In the genomic region with DNA sequence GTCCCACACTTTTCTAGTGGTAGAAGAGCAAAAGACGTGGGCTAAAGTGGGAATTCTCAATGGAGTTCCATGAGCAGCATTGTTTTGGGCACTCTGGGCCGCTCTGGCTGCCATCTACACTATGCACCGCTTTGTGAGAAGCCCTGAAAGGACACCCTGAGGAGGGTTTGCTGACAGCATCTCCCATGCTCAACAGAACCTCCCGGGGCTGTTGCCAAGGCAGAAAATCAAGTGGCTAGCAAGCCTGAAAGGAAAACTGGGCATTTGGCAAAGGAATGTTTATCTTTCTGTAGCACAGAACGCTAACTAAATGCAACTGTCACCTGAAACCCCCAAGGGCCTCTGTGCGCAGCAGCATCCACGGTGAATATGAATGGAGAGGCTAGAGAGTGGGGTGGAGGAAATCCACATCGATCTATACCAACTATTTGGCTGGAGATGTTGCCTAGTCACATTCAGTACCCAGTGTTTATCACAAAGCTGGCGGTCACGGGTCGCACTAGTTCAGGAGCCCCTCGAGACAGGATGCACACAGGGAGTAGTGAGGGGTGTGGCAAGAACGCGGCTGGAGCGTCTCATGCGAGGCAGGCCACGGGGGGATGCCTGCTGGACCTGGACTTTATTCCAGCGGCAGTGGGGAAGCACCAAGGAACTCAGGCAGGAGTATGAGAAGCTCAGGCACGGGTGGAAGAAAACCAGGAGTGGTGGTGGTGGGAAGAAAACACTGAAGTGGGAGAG, we compare ENCODE assay signal across 1 cellular context.
TF ChIP-seq lines count a peak whose summit lies in the region.

No MANE protein-coding gene starts in this region.

TF ChIP-seq in K562, 482 proteins besides CTCF, POLR2A, EP300 and RAD21:
- TF ChIP-seq, protein P1, sequence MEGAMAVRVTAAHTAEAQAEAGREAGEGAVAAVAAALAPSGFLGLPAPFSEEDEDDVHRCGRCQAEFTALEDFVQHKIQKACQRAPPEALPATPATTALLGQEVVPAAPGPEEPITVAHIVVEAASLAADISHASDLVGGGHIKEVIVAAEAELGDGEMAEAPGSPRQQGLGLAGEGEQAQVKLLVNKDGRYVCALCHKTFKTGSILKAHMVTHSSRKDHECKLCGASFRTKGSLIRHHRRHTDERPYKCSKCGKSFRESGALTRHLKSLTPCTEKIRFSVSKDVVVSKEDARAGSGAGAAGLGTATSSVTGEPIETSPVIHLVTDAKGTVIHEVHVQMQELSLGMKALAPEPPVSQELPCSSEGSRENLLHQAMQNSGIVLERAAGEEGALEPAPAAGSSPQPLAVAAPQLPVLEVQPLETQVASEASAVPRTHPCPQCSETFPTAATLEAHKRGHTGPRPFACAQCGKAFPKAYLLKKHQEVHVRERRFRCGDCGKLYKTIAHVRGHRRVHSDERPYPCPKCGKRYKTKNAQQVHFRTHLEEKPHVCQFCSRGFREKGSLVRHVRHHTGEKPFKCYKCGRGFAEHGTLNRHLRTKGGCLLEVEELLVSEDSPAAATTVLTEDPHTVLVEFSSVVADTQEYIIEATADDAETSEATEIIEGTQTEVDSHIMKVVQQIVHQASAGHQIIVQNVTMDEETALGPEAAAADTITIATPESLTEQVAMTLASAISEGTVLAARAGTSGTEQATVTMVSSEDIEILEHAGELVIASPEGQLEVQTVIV (CRISPR knock-in tag; IDR thresholded peaks at IDR 0.05; ENCODE audit: borderline replicate concordance) = no peak
- TF ChIP-seq PRDM10 (IDR thresholded peaks at IDR 0.05; ENCODE audit: partially characterized antibody) = peak; percentile 58
